In the genomic region with DNA sequence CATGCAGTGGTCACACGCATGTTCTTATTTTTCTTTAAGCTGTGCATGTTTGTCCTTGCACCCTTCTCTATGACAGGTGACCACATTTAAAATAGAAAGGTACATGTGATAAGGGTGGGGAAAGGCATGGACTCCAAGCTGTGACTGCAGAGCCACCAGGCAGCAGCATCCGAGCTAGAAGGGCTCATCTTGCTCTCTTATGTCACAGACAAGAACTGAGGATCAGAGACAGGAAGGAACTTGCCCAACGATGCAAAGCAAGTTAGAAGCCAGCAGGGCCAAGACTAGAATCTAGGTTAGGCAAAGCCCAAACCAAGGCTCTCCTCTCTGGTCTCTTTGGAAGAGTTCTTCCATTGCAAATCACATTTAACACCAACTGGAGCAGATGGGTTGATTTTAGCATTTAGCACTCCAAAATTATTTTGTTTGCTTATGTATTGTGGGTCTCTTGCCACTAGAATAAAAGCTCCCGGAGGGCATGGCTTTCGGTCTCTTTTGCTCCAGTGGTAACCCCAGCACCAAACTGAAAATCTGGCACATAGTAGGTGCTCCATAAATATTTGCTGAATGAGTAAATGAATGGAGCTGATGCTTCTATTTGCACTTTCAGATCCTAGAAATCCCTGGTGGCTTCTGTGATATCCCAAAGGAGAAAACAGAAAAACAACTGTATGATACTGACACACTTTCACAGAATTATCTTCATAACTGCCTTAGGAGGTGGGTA, we compare ENCODE assay signal across 20 cellular contexts.
A peak's percentile ranks its signal among the peaks of the same experiment; 100 is the strongest.
DNase-seq lines count a peak whose midpoint lies in the region; ATAC-seq, FAIRE-seq and TF ChIP-seq lines count a peak whose summit lies in the region.
"Had no signal": no experiment of that assay in that cellular context is flagged by ENCODE, and none has a peak within 500 bp of the region (broad histone marks: within the 10 kb centered on the region; RNA-seq: fewer than 3 reads in every experiment).

No MANE protein-coding gene starts in this region.

- H3K27me3 Mint-ChIP-seq in osteocyte (ENCODE audit: unreplicated experiment), result no peaks in the 10 kb centered on the region

- TF ChIP-seq POLR2A in H1 (IDR thresholded peaks at IDR 0.05; ENCODE audit: control extremely low read depth in 1 of 2, low read depth in 2 of 2, low read length in 2 of 2), result no peak

- H2AFZ ChIP-seq in H1 (ENCODE audit: low read length), result no peak overlapping the region
- H2AFZ ChIP-seq in GM23248, result no peak overlapping the region

- WGBS in H1 (ENCODE audit: extremely low coverage in 1 of 2, insufficient coverage in 1 of 2, insufficient read length in 1 of 2, insufficient replicate concordance in 2 of 2, low coverage in 1 of 2, low lambda C conversion rate in 2 of 2, missing lambda C conversion rate in 1 of 2), 2 experiments, result 85% methylated on average over 5 of the region's 5 CpGs; no CpG with 5 or more reads in 1 of the 2 experiments
- 81% methylated on average over 5 of the region's 5 CpGs for WGBS in GM23248 (ENCODE audit: low coverage in 1 of 2, low lambda C conversion rate in 2 of 2, missing lambda C conversion rate in 2 of 2), 2 experiments

- CTCF ChIA-PET in H1 (lab: Charles Lee; ENCODE audit: partially characterized antibody), result interaction anchor here (0.8 to 12.1 kb wide), 12 partner anchors 10 to 201 kb away, joined by 3 to 267 read pairs (median 4); no protein-coding TSS in a partner anchor

- H3K79me2 ChIP-seq in H1 (ENCODE audit: control insufficient read depth in 1 of 2, insufficient read depth in 2 of 2, low read length in 2 of 2) (no peaks in the 10 kb centered on the region), GM23248 (ENCODE audit: insufficient read depth) (no peaks in the 10 kb centered on the region)

- H3K4me3 ChIP-seq in left ventricle myocardium inferior (no peak overlapping the region), H1 (ENCODE audit: extremely low read depth in 1 of 4, insufficient read depth in 2 of 4, low read depth in 3 of 4, low read length in 4 of 4) (no peak overlapping the region), GM23248 (no peak overlapping the region)
- H3K4me3 ChIP-seq: SJCRH30 had no signal

- H2BK15ac ChIP-seq in H1 (ENCODE audit: low read length), result no peak overlapping the region

- H3K36me3 ChIP-seq in left ventricle myocardium inferior (no peaks in the 10 kb centered on the region), H1 (ENCODE audit: control insufficient read depth in 2 of 4, insufficient read depth in 4 of 4, low read length in 3 of 4) (no peaks in the 10 kb centered on the region), GM23248 (ENCODE audit: low read depth) (no peaks in the 10 kb centered on the region)
- H3K36me3 ChIP-seq: SJCRH30 had no signal

- no peak overlapping the region for H3K9ac ChIP-seq in H1 (replicated peaks in 1 of 4; ENCODE audit: extremely low read depth in 1 of 4, low read depth in 3 of 4, low read length in 3 of 4)
- no peak overlapping the region for H3K9ac ChIP-seq in GM23248

- no peak for TF ChIP-seq RAD21 in H1 (IDR thresholded peaks at IDR 0.05 in 1 of 2, conservative IDR thresholded peaks at IDR 0.05 in 1 of 2; ENCODE audit: low read depth in 2 of 2, low read length in 2 of 2)

- no peak overlapping the region for H2BK5ac ChIP-seq in H1 (ENCODE audit: low read depth, low read length)

- no peak overlapping the region for H3K27ac Mint-ChIP-seq in osteocyte (ENCODE audit: unreplicated experiment)

- peaks cover 11% of the 10 kb centered on the region for H3K4me1 Mint-ChIP-seq in osteocyte (ENCODE audit: unreplicated experiment)

- no peak overlapping the region for H2BK120ac ChIP-seq in H1 (replicated peaks; ENCODE audit: low read depth, low read length)

- H4K8ac ChIP-seq in H1 (ENCODE audit: extremely low read depth, insufficient read depth, low read length), result no peak overlapping the region

- H4K20me1 ChIP-seq in H1 (replicated peaks in 1 of 2; ENCODE audit: control insufficient read depth in 1 of 2, insufficient read depth in 2 of 2, low read length in 2 of 2), result peaks cover 3 to 7% of the 10 kb centered on the region in 2 experiments
- no peaks in the 10 kb centered on the region for H4K20me1 ChIP-seq in GM23248 (ENCODE audit: insufficient read depth)

- H2BK12ac ChIP-seq in H1 (ENCODE audit: low read depth, low read length), result no peak overlapping the region

- no peak overlapping the region for H4K91ac ChIP-seq in H1 (replicated peaks; ENCODE audit: insufficient read length, low read length)

- 0 out of 2 replicates have a peak overlapping the region, but pooled peaks have one; percentile 3 for H2AK5ac ChIP-seq in H1 (ENCODE audit: low read depth, low read length)

- H3K27me3 ChIP-seq in left ventricle myocardium inferior (ENCODE audit: low read depth) (no peaks in the 10 kb centered on the region), H1 (replicated peaks in 1 of 4; ENCODE audit: control insufficient read depth in 3 of 4, extremely low read depth in 1 of 4, insufficient read depth in 3 of 4, low read length in 3 of 4) (peaks cover 0 to 9% (median 7%) of the 10 kb centered on the region in 4 experiments; a peak in 3 of 7 replicates), GM23248 (replicated peaks; ENCODE audit: insufficient read depth) (no peaks in the 10 kb centered on the region)
- H3K27me3 ChIP-seq: SJCRH30 had no signal

- H3K9me3 Mint-ChIP-seq in osteocyte (ENCODE audit: unreplicated experiment), result no peaks in the 10 kb centered on the region

- H3K14ac ChIP-seq in H1 (ENCODE audit: insufficient read length), result no peak overlapping the region

- H3K4me1 ChIP-seq in left ventricle myocardium inferior (peaks cover 96% of the 10 kb centered on the region), H1 (replicated peaks in 1 of 4; ENCODE audit: control insufficient read depth in 3 of 4, insufficient read depth in 4 of 4, low read length in 3 of 4) (peaks cover 0 to 19% (median 16%) of the 10 kb centered on the region in 4 experiments; a peak in 6 of 7 replicates), GM23248 (ENCODE audit: insufficient read depth) (peaks cover 13% of the 10 kb centered on the region)

- no peak for TF ChIP-seq CTCF in left ventricle myocardium inferior (IDR thresholded peaks at IDR 0.05; ENCODE audit: borderline replicate concordance)
- TF ChIP-seq CTCF in D721Med (IDR thresholded peaks at IDR 0.05; ENCODE audit: insufficient read depth, missing control alignments), result no peak
- no peak for TF ChIP-seq CTCF in H1 (IDR thresholded peaks at IDR 0.05; ENCODE audit: control extremely low read depth in 1 of 3, insufficient read depth in 1 of 3, low read depth in 1 of 3, low read length in 3 of 3)
- TF ChIP-seq CTCF in osteocyte (IDR thresholded peaks at IDR 0.05), result no peak

- H3K36me3 Mint-ChIP-seq in osteocyte (ENCODE audit: unreplicated experiment), result peaks cover 3% of the 10 kb centered on the region

- peaks cover 2% of the 10 kb centered on the region; the same call in 1 of the 2 replicates for H3K79me1 ChIP-seq in H1 (ENCODE audit: low read depth, low read length)

- H3K4ac ChIP-seq in H1 (replicated peaks; ENCODE audit: insufficient read length, low read depth, low read length), result no peak overlapping the region

- no peak overlapping the region for H3K23ac ChIP-seq in H1 (ENCODE audit: insufficient read length)

- no peaks in the 10 kb centered on the region for H3K9me2 ChIP-seq in GM23248 (ENCODE audit: insufficient read depth)

- H3F3A ChIP-seq in GM23248 (ENCODE audit: insufficient read depth), result peaks cover 9% of the 10 kb centered on the region; the same call in 1 of the 2 replicates

- H3K4me2 ChIP-seq in H1 (ENCODE audit: insufficient read depth in 1 of 2, low read depth in 2 of 2, low read length in 2 of 2) (no peak overlapping the region), GM23248 (ENCODE audit: unreplicated experiment) (no peak overlapping the region)

- H3K27ac ChIP-seq in left ventricle myocardium inferior (replicated peaks) (peak overlapping the region; percentile 95), H1 (ENCODE audit: low read depth, low read length) (no peak overlapping the region), GM23248 (no peak overlapping the region)
- H3K27ac ChIP-seq: HL-60, RWPE1, SJCRH30 had no signal

- no peak overlapping the region for H3K4me3 Mint-ChIP-seq in osteocyte (ENCODE audit: unreplicated experiment)

- POLR2A ChIA-PET in H1 (lab: Charles Lee; ENCODE audit: partially characterized antibody), result interaction anchor here (1.0 to 1.5 kb wide), 2 partner anchors 13 to 22 kb away, joined by 3 to 4 read pairs; no protein-coding TSS in a partner anchor

- ATAC-seq in Right ventricle myocardium inferior, result no peak
- ATAC-seq: HCT116 had no signal

- H3K23me2 ChIP-seq in H1 (ENCODE audit: low read depth, low read length), result peaks cover 9% of the 10 kb centered on the region; the same call in 1 of the 2 replicates

- DNase-seq in left ventricle myocardium inferior (no peak), Right ventricle myocardium inferior (ENCODE audit: missing footprints) (no peak), D721Med (ENCODE audit: insufficient read length, low spot score) (no peak), H1 (ENCODE audit: low read depth in 1 of 2, low spot score in 2 of 2) (no peak), posterior vena cava (ENCODE audit: low spot score) (peak; percentile 11), osteocyte (ENCODE audit: extremely low spot score, unreplicated experiment) (no peak), GM23248 (no peak), NCI-H2029 (lab: John Stamatoyannopoulos, UW) (no peak)
- DNase-seq: C1 segment of cervical spinal cord, MV-4-11, NCI-H1417, NCI-H1930, NCI-H2171 treated with DMSO at 0.1 percent for 48 hours, NCI-H446 treated with DMSO at 0.1 percent for 48 hours, NCI-H774, SJCRH30 had no signal

- in situ Hi-C loops in GM23248 (cut with MboI), result no loop called here

- H2BK20ac ChIP-seq in H1 (ENCODE audit: low read length), result no peak overlapping the region

- H3K56ac ChIP-seq in H1 (replicated peaks; ENCODE audit: insufficient read length, low read depth, low read length), result no peak overlapping the region

- no peak overlapping the region for H3K18ac ChIP-seq in H1 (ENCODE audit: extremely low read depth, low read length)

- H3K9me3 ChIP-seq in left ventricle myocardium inferior (replicated peaks), result no peaks in the 10 kb centered on the region
- peaks cover 0 to 5% of the 10 kb centered on the region in 2 experiments; a peak in 2 of 4 replicates for H3K9me3 ChIP-seq in H1 (ENCODE audit: insufficient read depth in 2 of 2, low read depth in 1 of 2, low read length in 1 of 2)
- no peaks in the 10 kb centered on the region for H3K9me3 ChIP-seq in GM23248 (ENCODE audit: low read depth)
- H3K9me3 ChIP-seq: SJCRH30 had no signal

- H4K5ac ChIP-seq in H1 (ENCODE audit: insufficient read length, low read depth, low read length), result no peak overlapping the region

- intact Hi-C loops in left ventricle myocardium inferior (cut with micrococcal nuclease) (loop anchor here (10.0 kb wide), 1 partner anchor 94 kb away; no protein-coding TSS in a partner anchor), Right ventricle myocardium inferior (cut with DNase I) (no loop called here), posterior vena cava (cut with DNase I) (no loop called here)

- FAIRE-seq in D721Med (lab: Jason Lieb, UNC) (peak; percentile 6), H1 (lab: Jason Lieb, UNC) (no peak)
- FAIRE-seq: HTR-8/SVneo had no signal

- no peak for TF ChIP-seq EP300 in H1 (IDR thresholded peaks at IDR 0.05; ENCODE audit: borderline replicate concordance in 1 of 2, low read depth in 2 of 2, low read length in 2 of 2)

TF ChIP-seq in H1, 55 proteins besides CTCF, POLR2A, EP300 and RAD21 (continues in another document):
- TF ChIP-seq CBX8 (IDR thresholded peaks at IDR 0.05; ENCODE audit: borderline replicate concordance, low read depth, low read length), result no peak
